8 cellular contexts compared by ENCODE assay signal in the genomic region with DNA sequence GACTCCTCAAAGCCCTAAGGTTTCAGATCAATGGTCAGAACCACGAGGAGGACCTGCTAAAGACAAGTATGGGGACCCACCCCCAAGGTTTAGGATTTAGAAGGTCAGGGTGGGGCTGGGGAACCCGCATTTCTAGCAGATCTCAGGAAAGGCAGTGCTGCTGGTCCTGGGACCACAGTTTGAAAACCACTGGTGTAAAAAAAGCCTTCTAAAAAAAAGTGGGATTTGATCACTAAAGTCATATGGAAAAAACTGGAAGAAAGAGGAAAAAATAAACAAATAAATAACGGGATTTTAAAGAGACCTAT. TPM values are rescaled to one million over a fixed set of nuclear protein-coding genes. Genes with fewer than 3 reads are reported as not detected.
A peak's percentile ranks its signal among the peaks of the same experiment; 100 is the strongest.
DNase-seq lines count a peak whose midpoint lies in the region; ATAC-seq and TF ChIP-seq lines count a peak whose summit lies in the region.

No MANE protein-coding gene starts in this region.

- peak overlapping the region; percentile 80 to 84 for H3K27ac Mint-ChIP-seq in natural killer cell

- H3K4me3 ChIP-seq in BLaER1 (peak overlapping the region; percentile 72), LNCaP clone FGC (ENCODE audit: low read depth, low read length) (peak overlapping the region; percentile 70), duodenal mucosa (ENCODE audit: low read depth in 1 of 2, low read length in 2 of 2) (peak overlapping the region; percentile 75 to 84)

- DNase-seq in LNCaP clone FGC (ENCODE audit: low read depth) (no peak), natural killer cell (no peak), SIG-M5 (lab: John Stamatoyannopoulos, UW) (no peak), SHP77 treated with DMSO at 0.1 percent for 48 hours (lab: John Stamatoyannopoulos, UW) (no peak)

- ATAC-seq in natural killer cell (no peak), HG02973 (IDR thresholded peaks at IDR 0.05; ENCODE audit: unreplicated experiment) (no peak), HG03460 (IDR thresholded peaks at IDR 0.05; ENCODE audit: unreplicated experiment) (no peak)

- H3K4me1 Mint-ChIP-seq in natural killer cell: peaks cover 22 to 31% of the 10 kb centered on the region in 2 donors

- H3K36me3 Mint-ChIP-seq in natural killer cell: no peaks in the 10 kb centered on the region

- H3K36me3 ChIP-seq in BLaER1: no peaks in the 10 kb centered on the region
- H3K36me3 ChIP-seq in duodenal mucosa (ENCODE audit: control insufficient read depth in 1 of 2, insufficient read depth in 2 of 2, low read length in 2 of 2): no peaks in the 10 kb centered on the region

- H3K9me3 Mint-ChIP-seq in natural killer cell: no peaks in the 10 kb centered on the region

- H3K9ac ChIP-seq in BLaER1: peak overlapping the region; percentile 86
- peak overlapping the region; percentile 76 to 78 for H3K9ac ChIP-seq in duodenal mucosa (ENCODE audit: low read depth in 1 of 2, low read length in 2 of 2)

- H3K4me2 ChIP-seq in BLaER1: peak overlapping the region; percentile 86

- H3K27ac ChIP-seq in BLaER1 (peak overlapping the region; percentile 91), duodenal mucosa (ENCODE audit: low read depth, low read length) (no peak overlapping the region)

- intact Hi-C loops in natural killer cell (cut with micrococcal nuclease): no loop called here

- TF ChIP-seq CTCF in LNCaP clone FGC (IDR thresholded peaks at IDR 0.05; ENCODE audit: control insufficient read depth, extremely low read depth, insufficient read depth) (no peak), natural killer cell (IDR thresholded peaks at IDR 0.05) (no peak)

- H3K27me3 ChIP-seq in BLaER1 (no peaks in the 10 kb centered on the region), duodenal mucosa (ENCODE audit: control insufficient read depth in 1 of 2, insufficient read depth in 2 of 2, low read length in 2 of 2) (no peaks in the 10 kb centered on the region)

- no peaks in the 10 kb centered on the region for H3K27me3 Mint-ChIP-seq in natural killer cell (ENCODE audit: low read depth in 2 of 2)

- peaks cover 16% of the 10 kb centered on the region for H3K4me1 ChIP-seq in BLaER1
- H3K4me1 ChIP-seq in duodenal mucosa (ENCODE audit: control insufficient read depth in 1 of 2, insufficient read depth in 2 of 2, low read length in 2 of 2): peaks cover 3 to 14% of the 10 kb centered on the region in 2 donors

- 0 out of 2 replicates have a peak, but pooled peaks cover 7% of the 10 kb centered on the region for H4K20me1 ChIP-seq in BLaER1

- peak overlapping the region; percentile 91 for H3K4me3 Mint-ChIP-seq in natural killer cell

- H3K9me3 ChIP-seq in BLaER1 (peaks cover 15% of the 10 kb centered on the region; the same call in 1 of the 2 replicates), duodenal mucosa (ENCODE audit: control insufficient read depth in 1 of 2, low read length in 2 of 2) (no peaks in the 10 kb centered on the region)

RNA-seq across cellular contexts. Expression of a gene that starts 0.8 kb away (rescaled TPM):
- 10 to 100 TPM; 24.2 to 29.6 (median 27.1) TPM for total RNA-seq in natural killer cell
